In genomic region chr9:110891760-110892159, GRCh38 we compare ENCODE assay signal across 20 cellular contexts.
DNase-seq lines count a peak whose midpoint lies in the region; FAIRE-seq and TF ChIP-seq lines count a peak whose summit lies in the region.
"Had no signal": no experiment of that assay in that cellular context is flagged by ENCODE, and none has a peak within 500 bp of the region (broad histone marks: within the 10 kb centered on the region; RNA-seq: fewer than 3 reads in every experiment).

No MANE protein-coding gene starts in this region.

- H3K27me3 Mint-ChIP-seq in HFFc6 (ENCODE audit: insufficient read depth) (no peaks in the 10 kb centered on the region), astrocyte (ENCODE audit: low read depth, unreplicated experiment) (no peaks in the 10 kb centered on the region), glutamatergic neuron (ENCODE audit: unreplicated experiment) (no peaks in the 10 kb centered on the region)
- H3K27me3 Mint-ChIP-seq: activated B cell treated with CpG ODN at 0.5 μM for 24 hours had no signal

- H4K91ac ChIP-seq in trophoblast cell (ENCODE audit: low read depth, low read length): no peak overlapping the region

- H3K79me2 ChIP-seq in astrocyte (ENCODE audit: insufficient read depth, low read length): no peaks in the 10 kb centered on the region
- H3K79me2 ChIP-seq in trophoblast cell (ENCODE audit: control insufficient read depth, insufficient read depth, low read length, poor library complexity): no peaks in the 10 kb centered on the region

- H3K9me3 ChIP-seq in astrocyte (ENCODE audit: insufficient read depth, low read depth, low read length) (no peaks in the 10 kb centered on the region), trophoblast cell (ENCODE audit: insufficient read depth, low read depth, low read length) (no peaks in the 10 kb centered on the region)
- H3K9me3 ChIP-seq: Peyer's patch, prostate gland had no signal

- no peak overlapping the region for H4K12ac ChIP-seq in trophoblast cell (ENCODE audit: low read depth, low read length)

- H4K8ac ChIP-seq in trophoblast cell (ENCODE audit: low read depth, low read length): no peak overlapping the region

- in situ Hi-C loops in ACHN (cut with HindIII; ENCODE audit: low pct_ligation_motif_present, low pct_unique_long_range_greater_than_20kb, low sequenced_read_pairs): no loop called here

- no CpG with 5 or more reads among the region's 3 CpGs for WGBS in trophoblast cell (ENCODE audit: extremely low coverage, insufficient coverage, insufficient read length)

- H3K27ac ChIP-seq in astrocyte (ENCODE audit: low read depth, low read length): no peak overlapping the region
- no peak overlapping the region for H3K27ac ChIP-seq in trophoblast cell (ENCODE audit: low read depth, low read length)
- H3K27ac ChIP-seq: prostate gland had no signal

- H3K36me3 Mint-ChIP-seq in HFFc6 (ENCODE audit: low read depth) (peaks cover 29% of the 10 kb centered on the region), astrocyte (ENCODE audit: low read depth, unreplicated experiment) (peaks cover 5% of the 10 kb centered on the region), glutamatergic neuron (ENCODE audit: unreplicated experiment) (peaks cover 4% of the 10 kb centered on the region)

- H4K20me1 ChIP-seq in astrocyte (ENCODE audit: insufficient read depth, low read length): no peaks in the 10 kb centered on the region

- no peak overlapping the region for H2BK5ac ChIP-seq in trophoblast cell (ENCODE audit: low read depth, low read length, poor library complexity)

- no peaks in the 10 kb centered on the region for H3K79me1 ChIP-seq in trophoblast cell (ENCODE audit: low read length)

- H3K27me3 ChIP-seq in astrocyte (ENCODE audit: insufficient read depth, low read length) (no peaks in the 10 kb centered on the region), trophoblast cell (ENCODE audit: insufficient read depth, low read length) (no peaks in the 10 kb centered on the region)
- H3K27me3 ChIP-seq: Peyer's patch had no signal

- no peak overlapping the region for H3K4me3 ChIP-seq in astrocyte (ENCODE audit: insufficient read depth, low read depth, low read length)
- no peak overlapping the region for H3K4me3 ChIP-seq in trophoblast cell (ENCODE audit: low read depth, low read length)
- H3K4me3 ChIP-seq: Peyer's patch, prostate gland had no signal

- peak overlapping the region; percentile 28; the same call in 1 of the 2 replicates for H3K4me3 Mint-ChIP-seq in HFFc6
- H3K4me3 Mint-ChIP-seq in astrocyte (ENCODE audit: unreplicated experiment): no peak overlapping the region
- H3K4me3 Mint-ChIP-seq in glutamatergic neuron (ENCODE audit: unreplicated experiment): no peak overlapping the region
- H3K4me3 Mint-ChIP-seq: activated B cell treated with CpG ODN at 0.5 μM for 24 hours, naive B cell had no signal

- H3K4me1 Mint-ChIP-seq in HFFc6 (ENCODE audit: low read depth) (peaks cover 45% of the 10 kb centered on the region), astrocyte (ENCODE audit: low read depth, unreplicated experiment) (no peaks in the 10 kb centered on the region), glutamatergic neuron (ENCODE audit: low read depth, unreplicated experiment) (no peaks in the 10 kb centered on the region)
- H3K4me1 Mint-ChIP-seq: activated B cell treated with CpG ODN at 0.5 μM for 24 hours, naive B cell had no signal

- H2AFZ ChIP-seq in astrocyte (ENCODE audit: low read depth, low read length) (no peak overlapping the region), trophoblast cell (ENCODE audit: insufficient read depth, low read length, poor library complexity) (no peak overlapping the region)

- DNase-seq in ACHN: peak; percentile 9
- DNase-seq in HFFc6: no peak
- peak; percentile 28 for DNase-seq in astrocyte (ENCODE audit: low read depth)
- peak; percentile 3 for DNase-seq in glomerular visceral epithelial cell (ENCODE audit: extremely low spot score)
- DNase-seq in trophoblast cell: no peak
- no peak for DNase-seq in glutamatergic neuron
- DNase-seq in activated CD4-positive, alpha-beta T cell treated with anti-CD3 and anti-CD28 coated beads, Interleukin-2, amount 50 U/mL, for 4 hours: no peak
- DNase-seq in GOT3 (lab: John Stamatoyannopoulos, UW): no peak
- DNase-seq: activated B cell treated with CpG ODN at 0.5 μM for 24 hours; anterior cingulate cortex; cortex of kidney; naive B cell; NCI-H1930; NCI-H526; Peyer's patch; stimulated activated CD4-positive, alpha-beta T cell treated with anti-CD3 and anti-CD28 coated beads, Interleukin-12 subunit alpha, Interleukin-12 subunit beta, amount 100 ng/mL, for 4 hours; stimulated activated naive CD4-positive, alpha-beta T cell had no signal

- TF ChIP-seq CTCF in HFFc6 (IDR thresholded peaks at IDR 0.05): no peak
- no peak for TF ChIP-seq CTCF in astrocyte (IDR thresholded peaks at IDR 0.05; ENCODE audit: insufficient read depth, low read depth, low read length)
- no peak for TF ChIP-seq CTCF in glutamatergic neuron (IDR thresholded peaks at IDR 0.05; ENCODE audit: partially characterized antibody, unreplicated experiment)

- no peaks in the 10 kb centered on the region for H3K36me3 ChIP-seq in astrocyte (ENCODE audit: insufficient read depth, low read length)
- H3K36me3 ChIP-seq in trophoblast cell (ENCODE audit: control insufficient read depth in 1 of 2, insufficient read depth in 2 of 2, low read length in 2 of 2): no peaks in the 10 kb centered on the region
- H3K36me3 ChIP-seq: Peyer's patch, prostate gland had no signal

- no peak overlapping the region for H2BK120ac ChIP-seq in trophoblast cell (ENCODE audit: insufficient read depth, low read length, poor library complexity)

- no peak overlapping the region for H3K18ac ChIP-seq in trophoblast cell (ENCODE audit: low read length)

- H3K27ac Mint-ChIP-seq in HFFc6 (peak overlapping the region; percentile 67), astrocyte (ENCODE audit: unreplicated experiment) (no peak overlapping the region), glutamatergic neuron (ENCODE audit: unreplicated experiment) (no peak overlapping the region)
- H3K27ac Mint-ChIP-seq: activated B cell treated with CpG ODN at 0.5 μM for 24 hours; activated T-helper 2 cell treated with anti-CD3 and anti-CD28 coated beads, Interferon-gamma antibody, Interleukin-2, Interleukin-4, amounts not matched to agents 10 μg/mL and 5 μg/mL and 100 μg/mL, durations not matched to agents 14 hours and 24 hours and 36 hours; naive B cell had no signal

- no peaks in the 10 kb centered on the region; the same call in 1 of the 2 replicates for H3K9me3 Mint-ChIP-seq in HFFc6
- H3K9me3 Mint-ChIP-seq in astrocyte (ENCODE audit: unreplicated experiment): peaks cover 2% of the 10 kb centered on the region
- no peaks in the 10 kb centered on the region for H3K9me3 Mint-ChIP-seq in glutamatergic neuron (ENCODE audit: unreplicated experiment)

- no peak overlapping the region for H3K23ac ChIP-seq in trophoblast cell (ENCODE audit: low read length)

- H3K4me2 ChIP-seq in astrocyte (ENCODE audit: low read length): no peak overlapping the region
- H3K4me2 ChIP-seq in trophoblast cell (ENCODE audit: low read length): no peak overlapping the region

- no peak overlapping the region for H3K14ac ChIP-seq in trophoblast cell (ENCODE audit: low read length)

- H3K4me1 ChIP-seq in astrocyte (ENCODE audit: insufficient read depth, low read length) (no peaks in the 10 kb centered on the region), trophoblast cell (ENCODE audit: control insufficient read depth in 1 of 2, insufficient read depth in 2 of 2, low read length in 2 of 2) (no peaks in the 10 kb centered on the region)
- H3K4me1 ChIP-seq: prostate gland had no signal

- H3K4ac ChIP-seq in trophoblast cell (ENCODE audit: low read depth, low read length): no peak overlapping the region

- no peak for FAIRE-seq in astrocyte (lab: Jason Lieb, UNC)
- FAIRE-seq: D721Med had no signal

- H3K9ac ChIP-seq in astrocyte (ENCODE audit: low read length) (no peak overlapping the region), trophoblast cell (ENCODE audit: low read length) (no peak overlapping the region)

- no peak overlapping the region for H2AK5ac ChIP-seq in trophoblast cell (ENCODE audit: low read length)

- no peak overlapping the region for H2BK12ac ChIP-seq in trophoblast cell (ENCODE audit: low read length)

Comparison
In these comparisons a context has a peak if more than half of its experiments do, and no peak if none do; other contexts are left out.
1. DNase-seq: peak in ACHN (single experiment), astrocyte (single experiment) and glomerular visceral epithelial cell (single experiment); none in HFFc6 (single experiment), trophoblast cell (0 of 2), glutamatergic neuron (single experiment), activated CD4-positive, alpha-beta T cell treated with anti-CD3 and anti-CD28 coated beads, Interleukin-2, amount 50 U/mL, for 4 hours (0 of 2) and GOT3 (single experiment).